ENCODE assay signal across 10 cellular contexts in genomic region chr2:12050381-12050780, GRCh38.
A peak's percentile ranks its signal among the peaks of the same experiment; 100 is the strongest.
DNase-seq lines count a peak whose midpoint lies in the region; ATAC-seq, FAIRE-seq and TF ChIP-seq lines count a peak whose summit lies in the region.
"Had no signal": no experiment of that assay in that cellular context is flagged by ENCODE, and none has a peak within 500 bp of the region (broad histone marks: within the 10 kb centered on the region; RNA-seq: fewer than 3 reads in every experiment).

No MANE protein-coding gene starts in this region.

- CTCF ChIA-PET in mammary epithelial cell (lab: Charles Lee; ENCODE audit: low non-redundant PET): no interaction called here

- no peak overlapping the region for H2AFZ ChIP-seq in Karpas-422 (ENCODE audit: low read length)
- no peak overlapping the region for H2AFZ ChIP-seq in mammary epithelial cell (ENCODE audit: low read depth, low read length)

- TF ChIP-seq CTCF in mammary epithelial cell (conservative IDR thresholded peaks at IDR 0.05 in 1 of 2, IDR thresholded peaks at IDR 0.05 in 1 of 2; ENCODE audit: extremely low read depth in 1 of 2, insufficient read depth in 1 of 2, low read depth in 1 of 2, low read length in 2 of 2) (no peak), prostate gland (IDR thresholded peaks at IDR 0.05) (no peak)

- H3K4me3 ChIP-seq in right cardiac atrium (ENCODE audit: low read length) (no peak overlapping the region), Karpas-422 (ENCODE audit: low read length) (peak overlapping the region; percentile 10; the same call in 1 of the 2 replicates), mammary epithelial cell (replicated peaks in 1 of 3; ENCODE audit: insufficient read depth in 1 of 3, low read depth in 2 of 3, low read length in 3 of 3) (no peak overlapping the region), prostate gland (no peak overlapping the region)

- H3K27me3 ChIP-seq in right cardiac atrium (ENCODE audit: control insufficient read depth, insufficient read depth) (no peaks in the 10 kb centered on the region), Karpas-422 (ENCODE audit: low read length) (no peaks in the 10 kb centered on the region), mammary epithelial cell (ENCODE audit: insufficient read depth, low read length) (no peaks in the 10 kb centered on the region), prostate gland (replicated peaks; ENCODE audit: insufficient read depth) (no peaks in the 10 kb centered on the region)

- ATAC-seq in left ventricle myocardium superior: peak; percentile 27
- ATAC-seq in right cardiac atrium: no peak
- ATAC-seq: T-helper 17 cell had no signal

- H3K4me1 ChIP-seq in right cardiac atrium (ENCODE audit: control insufficient read depth, insufficient read depth, low read length): no peaks in the 10 kb centered on the region
- H3K4me1 ChIP-seq in Karpas-422 (ENCODE audit: low read length): peaks cover 78% of the 10 kb centered on the region
- H3K4me1 ChIP-seq in mammary epithelial cell (ENCODE audit: insufficient read depth, low read length): peaks cover 10% of the 10 kb centered on the region
- H3K4me1 ChIP-seq in prostate gland (replicated peaks): no peaks in the 10 kb centered on the region

- H3K9me3 ChIP-seq in right cardiac atrium (ENCODE audit: control insufficient read depth, low read length): no peaks in the 10 kb centered on the region
- no peaks in the 10 kb centered on the region for H3K9me3 ChIP-seq in Karpas-422 (ENCODE audit: low read length)
- no peaks in the 10 kb centered on the region for H3K9me3 ChIP-seq in mammary epithelial cell (replicated peaks; ENCODE audit: insufficient read depth, low read length)
- no peaks in the 10 kb centered on the region for H3K9me3 ChIP-seq in prostate gland

- peak overlapping the region; percentile 55 for H3K4me2 ChIP-seq in Karpas-422 (ENCODE audit: low read depth, low read length, poor library complexity, severe bottlenecking)
- H3K4me2 ChIP-seq in mammary epithelial cell (ENCODE audit: insufficient read depth, low read depth, low read length): no peak overlapping the region

- H4K20me1 ChIP-seq in Karpas-422 (ENCODE audit: insufficient read depth, low read depth, low read length): no peaks in the 10 kb centered on the region
- no peaks in the 10 kb centered on the region for H4K20me1 ChIP-seq in mammary epithelial cell (ENCODE audit: insufficient read depth, low read length)

- no peak for FAIRE-seq in urothelium cell line (lab: Jason Lieb, UNC)

- intact Hi-C loops in left ventricle myocardium superior (cut with micrococcal nuclease): no loop called here
- intact Hi-C loops in right cardiac atrium (cut with DNase I): no loop called here
- intact Hi-C loops in mammary epithelial cell (cut with micrococcal nuclease): no loop called here
- intact Hi-C loops in prostate gland (cut with DNase I): no loop called here

- no peak overlapping the region for H3K27ac ChIP-seq in right cardiac atrium (ENCODE audit: low read length)
- peak overlapping the region; percentile 99 for H3K27ac ChIP-seq in Karpas-422 (ENCODE audit: low read length)
- H3K27ac ChIP-seq in mammary epithelial cell (ENCODE audit: insufficient read depth, low read depth, low read length): no peak overlapping the region
- H3K27ac ChIP-seq in prostate gland: no peak overlapping the region

- BruUV-seq in mammary epithelial cell (replicated peaks; lab: Mats Ljungman, UMichigan): no TSS peak

- 73% methylated on average over 5 of the region's 5 CpGs for WGBS in right cardiac atrium
- 96% methylated on average over 5 of the region's 5 CpGs for WGBS in mammary epithelial cell (ENCODE audit: low coverage, missing lambda C conversion rate)
- WGBS in prostate gland: 47% methylated on average over 5 of the region's 5 CpGs

- H3K79me2 ChIP-seq in Karpas-422 (ENCODE audit: low read length) (no peaks in the 10 kb centered on the region), mammary epithelial cell (ENCODE audit: insufficient read depth, low read length) (no peaks in the 10 kb centered on the region)

- in situ Hi-C loops in mammary epithelial cell (cut with MboI; ENCODE audit: low sequenced_read_pairs in 2 of 2): no loop called here

- no peaks in the 10 kb centered on the region for H3K9me2 ChIP-seq in Karpas-422 (replicated peaks; ENCODE audit: insufficient read depth, low read length)

- H3K9ac ChIP-seq in Karpas-422 (ENCODE audit: low read length) (peak overlapping the region; percentile 64), mammary epithelial cell (ENCODE audit: insufficient read depth, low read length) (no peak overlapping the region)

- dilution Hi-C loops in mammary epithelial cell (cut with HindIII; ENCODE audit: low sequenced_read_pairs): loop anchor here (5.0 kb wide), 1 partner anchor 97 kb away; no protein-coding TSS in a partner anchor

- TF ChIP-seq POLR2A in prostate gland (IDR thresholded peaks at IDR 0.05): no peak

- peaks cover 4% of the 10 kb centered on the region; the same call in 1 of the 2 replicates for H3K36me3 ChIP-seq in Karpas-422 (ENCODE audit: insufficient read depth, low read length)
- H3K36me3 ChIP-seq in mammary epithelial cell (ENCODE audit: insufficient read depth, low read length): no peaks in the 10 kb centered on the region
- no peaks in the 10 kb centered on the region for H3K36me3 ChIP-seq in prostate gland

- DNase-seq in left ventricle myocardium superior (no peak), right cardiac atrium (no peak), Karpas-422 (peak; percentile 93), mammary epithelial cell (peak; percentile 6), urothelium cell line (ENCODE audit: low spot score) (peak; percentile 48), DMS114 treated with DMSO at 0.1 percent for 48 hours (lab: John Stamatoyannopoulos, UW; ENCODE audit: unreplicated experiment) (no peak), prostate gland (ENCODE audit: low spot score) (no peak)
- DNase-seq in activated CD8-positive, alpha-beta memory T cell treated with anti-CD3 and anti-CD28 coated beads, Interleukin-2, amount 50 U/mL, for 4 hours: no peak
- DNase-seq: CD4-positive, CD25-positive, alpha-beta regulatory T cell; T-helper 17 cell had no signal

Comparison
In these comparisons a context has a peak if more than half of its experiments do, and no peak if none do; other contexts are left out.
1. DNase-seq: peak in Karpas-422 (single experiment), mammary epithelial cell (single experiment) and urothelium cell line (single experiment); none in left ventricle myocardium superior (single experiment), right cardiac atrium (0 of 3), DMS114 treated with DMSO at 0.1 percent for 48 hours (single experiment), activated CD8-positive, alpha-beta memory T cell treated with anti-CD3 and anti-CD28 coated beads, Interleukin-2, amount 50 U/mL, for 4 hours (single experiment) and prostate gland (single experiment).